2 cellular contexts compared by ENCODE assay signal in the genomic region with DNA sequence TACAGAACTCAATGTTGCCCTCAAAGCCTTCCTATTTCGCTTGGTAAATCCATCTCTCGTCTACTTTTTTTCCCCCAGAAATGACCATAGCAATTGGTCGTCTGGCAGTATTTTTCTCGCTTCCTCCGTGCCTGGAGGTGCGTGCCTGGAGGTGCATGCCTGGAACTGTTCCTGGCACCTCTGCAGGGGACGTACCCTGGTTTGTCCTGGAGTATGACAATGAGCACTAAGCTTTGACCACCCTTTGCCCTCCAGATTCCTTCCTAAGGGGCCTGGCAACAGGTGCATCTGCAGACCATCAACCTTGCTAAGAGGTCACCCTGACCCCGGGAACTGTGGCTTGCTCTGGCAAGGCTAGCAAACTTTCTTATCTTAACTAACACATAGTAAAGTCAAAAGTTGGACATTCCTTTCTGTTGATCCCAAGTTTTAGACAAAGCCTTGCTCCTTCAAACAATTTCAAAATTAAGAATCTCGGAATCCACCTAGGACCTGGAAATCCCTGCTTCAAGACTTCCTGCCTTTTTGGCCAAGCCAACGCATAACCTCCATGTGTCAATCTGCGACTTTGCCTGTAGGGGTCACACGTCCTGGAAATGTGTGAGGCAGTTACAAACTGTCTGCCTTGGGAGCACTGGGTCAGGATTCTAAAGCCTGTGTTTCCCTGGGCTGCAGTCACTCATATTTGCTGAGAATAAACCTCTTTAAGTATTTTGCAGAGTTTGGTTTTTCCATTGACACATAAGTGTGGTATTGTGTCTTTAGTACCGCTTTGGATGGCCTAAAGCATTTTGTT.
TF ChIP-seq lines count a peak whose summit lies in the region.

No MANE protein-coding gene starts in this region.

TF ChIP-seq in A549, 52 proteins besides CTCF, POLR2A, EP300 and RAD21:
- TF ChIP-seq NPAS2 (CRISPR knock-in tag; IDR thresholded peaks at IDR 0.05; ENCODE audit: borderline replicate concordance) (no peak), POLR2AphosphoS2 (conservative IDR thresholded peaks at IDR 0.05; ENCODE audit: low read length) (no peak), SMC3 (IDR thresholded peaks at IDR 0.05) (0 out of 3 replicates have a peak, but pooled peaks have one; percentile 17), RARB (CRISPR knock-in tag; IDR thresholded peaks at IDR 0.05) (no peak), HDAC2 (IDR thresholded peaks at IDR 0.05) (no peak), TFCP2L1 (CRISPR knock-in tag; IDR thresholded peaks at IDR 0.05) (no peak)
- TF ChIP-seq, protein P1, sequence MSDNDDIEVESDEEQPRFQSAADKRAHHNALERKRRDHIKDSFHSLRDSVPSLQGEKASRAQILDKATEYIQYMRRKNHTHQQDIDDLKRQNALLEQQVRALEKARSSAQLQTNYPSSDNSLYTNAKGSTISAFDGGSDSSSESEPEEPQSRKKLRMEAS (IDR thresholded peaks at IDR 0.05): no peak

TF ChIP-seq in H1, 55 proteins besides CTCF, POLR2A, EP300 and RAD21:
- TF ChIP-seq SP4 (IDR thresholded peaks at IDR 0.05; ENCODE audit: low read length) (no peak), PHF8 (conservative IDR thresholded peaks at IDR 0.05; ENCODE audit: low read depth, low read length) (no peak), HDAC2 (IDR thresholded peaks at IDR 0.05; ENCODE audit: borderline replicate concordance in 1 of 2, low read depth in 2 of 2, low read length in 2 of 2) (no peak), ZNF274 (IDR thresholded peaks at IDR 0.05; ENCODE audit: borderline replicate concordance, extremely low read depth, low read length) (no peak), TEAD4 (IDR thresholded peaks at IDR 0.05; ENCODE audit: low read depth, low read length) (0 out of 2 replicates have a peak, but pooled peaks have one; percentile 42), CHD2 (IDR thresholded peaks at IDR 0.05; ENCODE audit: low read length) (no peak), CREB1 (IDR thresholded peaks at IDR 0.05) (peak; percentile 33; the same call in 1 of the 2 replicates), POLR2AphosphoS5 (IDR thresholded peaks at IDR 0.05; ENCODE audit: low read depth, low read length) (no peak), TAF7 (optimal IDR thresholded peaks at IDR 0.05; ENCODE audit: borderline replicate concordance, low read depth, low read length) (no peak), ASH2L (IDR thresholded peaks at IDR 0.05; ENCODE audit: low read length) (no peak), CTBP2 (IDR thresholded peaks at IDR 0.05; ENCODE audit: borderline replicate concordance, insufficient read depth, insufficient read length, low read length) (no peak), HDAC6 (IDR thresholded peaks at IDR 0.05; ENCODE audit: low read depth, low read length) (no peak), FOSL1 (IDR thresholded peaks at IDR 0.05; ENCODE audit: insufficient read depth, low read depth, low read length) (no peak), EGR1 (IDR thresholded peaks at IDR 0.05; ENCODE audit: borderline replicate concordance, low read depth, low read length) (no peak), CBX8 (IDR thresholded peaks at IDR 0.05; ENCODE audit: borderline replicate concordance, low read depth, low read length) (no peak)
- TF ChIP-seq, protein P2, sequence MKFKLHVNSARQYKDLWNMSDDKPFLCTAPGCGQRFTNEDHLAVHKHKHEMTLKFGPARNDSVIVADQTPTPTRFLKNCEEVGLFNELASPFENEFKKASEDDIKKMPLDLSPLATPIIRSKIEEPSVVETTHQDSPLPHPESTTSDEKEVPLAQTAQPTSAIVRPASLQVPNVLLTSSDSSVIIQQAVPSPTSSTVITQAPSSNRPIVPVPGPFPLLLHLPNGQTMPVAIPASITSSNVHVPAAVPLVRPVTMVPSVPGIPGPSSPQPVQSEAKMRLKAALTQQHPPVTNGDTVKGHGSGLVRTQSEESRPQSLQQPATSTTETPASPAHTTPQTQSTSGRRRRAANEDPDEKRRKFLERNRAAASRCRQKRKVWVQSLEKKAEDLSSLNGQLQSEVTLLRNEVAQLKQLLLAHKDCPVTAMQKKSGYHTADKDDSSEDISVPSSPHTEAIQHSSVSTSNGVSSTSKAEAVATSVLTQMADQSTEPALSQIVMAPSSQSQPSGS (IDR thresholded peaks at IDR 0.05; ENCODE audit: low read length): no peak
- TF ChIP-seq, protein P1 (IDR thresholded peaks at IDR 0.05): peak; percentile 55; the same call in 1 of the 2 replicates
